1 cellular context compared by ENCODE assay signal in genomic region chr3:40523781-40524180, GRCh38.
TF ChIP-seq lines count a peak whose summit lies in the region.

No MANE protein-coding gene starts in this region.

TF ChIP-seq in K562, 482 proteins besides CTCF, POLR2A, EP300 and RAD21:
- no peak for TF ChIP-seq ARID1B (IDR thresholded peaks at IDR 0.05)
- TF ChIP-seq ZBTB8A (IDR thresholded peaks at IDR 0.05; ENCODE audit: partially characterized antibody) = no peak
- TF ChIP-seq FUS (optimal IDR thresholded peaks at IDR 0.05; ENCODE audit: low read depth, low read length) = no peak
- TF ChIP-seq, protein P1, sequence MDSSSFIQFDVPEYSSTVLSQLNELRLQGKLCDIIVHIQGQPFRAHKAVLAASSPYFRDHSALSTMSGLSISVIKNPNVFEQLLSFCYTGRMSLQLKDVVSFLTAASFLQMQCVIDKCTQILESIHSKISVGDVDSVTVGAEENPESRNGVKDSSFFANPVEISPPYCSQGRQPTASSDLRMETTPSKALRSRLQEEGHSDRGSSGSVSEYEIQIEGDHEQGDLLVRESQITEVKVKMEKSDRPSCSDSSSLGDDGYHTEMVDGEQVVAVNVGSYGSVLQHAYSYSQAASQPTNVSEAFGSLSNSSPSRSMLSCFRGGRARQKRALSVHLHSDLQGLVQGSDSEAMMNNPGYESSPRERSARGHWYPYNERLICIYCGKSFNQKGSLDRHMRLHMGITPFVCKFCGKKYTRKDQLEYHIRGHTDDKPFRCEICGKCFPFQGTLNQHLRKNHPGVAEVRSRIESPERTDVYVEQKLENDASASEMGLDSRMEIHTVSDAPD (CRISPR knock-in tag; IDR thresholded peaks at IDR 0.05) = no peak
- TF ChIP-seq, protein P2, sequence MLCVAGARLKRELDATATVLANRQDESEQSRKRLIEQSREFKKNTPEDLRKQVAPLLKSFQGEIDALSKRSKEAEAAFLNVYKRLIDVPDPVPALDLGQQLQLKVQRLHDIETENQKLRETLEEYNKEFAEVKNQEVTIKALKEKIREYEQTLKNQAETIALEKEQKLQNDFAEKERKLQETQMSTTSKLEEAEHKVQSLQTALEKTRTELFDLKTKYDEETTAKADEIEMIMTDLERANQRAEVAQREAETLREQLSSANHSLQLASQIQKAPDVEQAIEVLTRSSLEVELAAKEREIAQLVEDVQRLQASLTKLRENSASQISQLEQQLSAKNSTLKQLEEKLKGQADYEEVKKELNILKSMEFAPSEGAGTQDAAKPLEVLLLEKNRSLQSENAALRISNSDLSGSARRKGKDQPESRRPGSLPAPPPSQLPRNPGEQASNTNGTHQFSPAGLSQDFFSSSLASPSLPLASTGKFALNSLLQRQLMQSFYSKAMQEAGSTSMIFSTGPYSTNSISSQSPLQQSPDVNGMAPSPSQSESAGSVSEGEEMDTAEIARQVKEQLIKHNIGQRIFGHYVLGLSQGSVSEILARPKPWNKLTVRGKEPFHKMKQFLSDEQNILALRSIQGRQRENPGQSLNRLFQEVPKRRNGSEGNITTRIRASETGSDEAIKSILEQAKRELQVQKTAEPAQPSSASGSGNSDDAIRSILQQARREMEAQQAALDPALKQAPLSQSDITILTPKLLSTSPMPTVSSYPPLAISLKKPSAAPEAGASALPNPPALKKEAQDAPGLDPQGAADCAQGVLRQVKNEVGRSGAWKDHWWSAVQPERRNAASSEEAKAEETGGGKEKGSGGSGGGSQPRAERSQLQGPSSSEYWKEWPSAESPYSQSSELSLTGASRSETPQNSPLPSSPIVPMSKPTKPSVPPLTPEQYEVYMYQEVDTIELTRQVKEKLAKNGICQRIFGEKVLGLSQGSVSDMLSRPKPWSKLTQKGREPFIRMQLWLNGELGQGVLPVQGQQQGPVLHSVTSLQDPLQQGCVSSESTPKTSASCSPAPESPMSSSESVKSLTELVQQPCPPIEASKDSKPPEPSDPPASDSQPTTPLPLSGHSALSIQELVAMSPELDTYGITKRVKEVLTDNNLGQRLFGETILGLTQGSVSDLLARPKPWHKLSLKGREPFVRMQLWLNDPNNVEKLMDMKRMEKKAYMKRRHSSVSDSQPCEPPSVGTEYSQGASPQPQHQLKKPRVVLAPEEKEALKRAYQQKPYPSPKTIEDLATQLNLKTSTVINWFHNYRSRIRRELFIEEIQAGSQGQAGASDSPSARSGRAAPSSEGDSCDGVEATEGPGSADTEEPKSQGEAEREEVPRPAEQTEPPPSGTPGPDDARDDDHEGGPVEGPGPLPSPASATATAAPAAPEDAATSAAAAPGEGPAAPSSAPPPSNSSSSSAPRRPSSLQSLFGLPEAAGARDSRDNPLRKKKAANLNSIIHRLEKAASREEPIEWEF (CRISPR knock-in tag; IDR thresholded peaks at IDR 0.05) = no peak
- no peak for TF ChIP-seq EP400 (IDR thresholded peaks at IDR 0.05)
- no peak for TF ChIP-seq PHF8 (IDR thresholded peaks at IDR 0.05; ENCODE audit: borderline replicate concordance, low read length)
- TF ChIP-seq CLOCK (CRISPR knock-in tag; IDR thresholded peaks at IDR 0.05; ENCODE audit: borderline replicate concordance) = no peak
- TF ChIP-seq ZNF347 (CRISPR knock-in tag; IDR thresholded peaks at IDR 0.05; ENCODE audit: low read depth) = no peak
- TF ChIP-seq SMAD3 (CRISPR knock-in tag; conservative IDR thresholded peaks at IDR 0.05) = no peak
- no peak for TF ChIP-seq TAF7 (tag; IDR thresholded peaks at IDR 0.05)
- TF ChIP-seq ELK1 (CRISPR knock-in tag; IDR thresholded peaks at IDR 0.05) = no peak
- no peak for TF ChIP-seq STAT5B (CRISPR knock-in tag; IDR thresholded peaks at IDR 0.05)
- TF ChIP-seq CREM (IDR thresholded peaks at IDR 0.05; ENCODE audit: low read depth) = no peak
- TF ChIP-seq, protein P3, sequence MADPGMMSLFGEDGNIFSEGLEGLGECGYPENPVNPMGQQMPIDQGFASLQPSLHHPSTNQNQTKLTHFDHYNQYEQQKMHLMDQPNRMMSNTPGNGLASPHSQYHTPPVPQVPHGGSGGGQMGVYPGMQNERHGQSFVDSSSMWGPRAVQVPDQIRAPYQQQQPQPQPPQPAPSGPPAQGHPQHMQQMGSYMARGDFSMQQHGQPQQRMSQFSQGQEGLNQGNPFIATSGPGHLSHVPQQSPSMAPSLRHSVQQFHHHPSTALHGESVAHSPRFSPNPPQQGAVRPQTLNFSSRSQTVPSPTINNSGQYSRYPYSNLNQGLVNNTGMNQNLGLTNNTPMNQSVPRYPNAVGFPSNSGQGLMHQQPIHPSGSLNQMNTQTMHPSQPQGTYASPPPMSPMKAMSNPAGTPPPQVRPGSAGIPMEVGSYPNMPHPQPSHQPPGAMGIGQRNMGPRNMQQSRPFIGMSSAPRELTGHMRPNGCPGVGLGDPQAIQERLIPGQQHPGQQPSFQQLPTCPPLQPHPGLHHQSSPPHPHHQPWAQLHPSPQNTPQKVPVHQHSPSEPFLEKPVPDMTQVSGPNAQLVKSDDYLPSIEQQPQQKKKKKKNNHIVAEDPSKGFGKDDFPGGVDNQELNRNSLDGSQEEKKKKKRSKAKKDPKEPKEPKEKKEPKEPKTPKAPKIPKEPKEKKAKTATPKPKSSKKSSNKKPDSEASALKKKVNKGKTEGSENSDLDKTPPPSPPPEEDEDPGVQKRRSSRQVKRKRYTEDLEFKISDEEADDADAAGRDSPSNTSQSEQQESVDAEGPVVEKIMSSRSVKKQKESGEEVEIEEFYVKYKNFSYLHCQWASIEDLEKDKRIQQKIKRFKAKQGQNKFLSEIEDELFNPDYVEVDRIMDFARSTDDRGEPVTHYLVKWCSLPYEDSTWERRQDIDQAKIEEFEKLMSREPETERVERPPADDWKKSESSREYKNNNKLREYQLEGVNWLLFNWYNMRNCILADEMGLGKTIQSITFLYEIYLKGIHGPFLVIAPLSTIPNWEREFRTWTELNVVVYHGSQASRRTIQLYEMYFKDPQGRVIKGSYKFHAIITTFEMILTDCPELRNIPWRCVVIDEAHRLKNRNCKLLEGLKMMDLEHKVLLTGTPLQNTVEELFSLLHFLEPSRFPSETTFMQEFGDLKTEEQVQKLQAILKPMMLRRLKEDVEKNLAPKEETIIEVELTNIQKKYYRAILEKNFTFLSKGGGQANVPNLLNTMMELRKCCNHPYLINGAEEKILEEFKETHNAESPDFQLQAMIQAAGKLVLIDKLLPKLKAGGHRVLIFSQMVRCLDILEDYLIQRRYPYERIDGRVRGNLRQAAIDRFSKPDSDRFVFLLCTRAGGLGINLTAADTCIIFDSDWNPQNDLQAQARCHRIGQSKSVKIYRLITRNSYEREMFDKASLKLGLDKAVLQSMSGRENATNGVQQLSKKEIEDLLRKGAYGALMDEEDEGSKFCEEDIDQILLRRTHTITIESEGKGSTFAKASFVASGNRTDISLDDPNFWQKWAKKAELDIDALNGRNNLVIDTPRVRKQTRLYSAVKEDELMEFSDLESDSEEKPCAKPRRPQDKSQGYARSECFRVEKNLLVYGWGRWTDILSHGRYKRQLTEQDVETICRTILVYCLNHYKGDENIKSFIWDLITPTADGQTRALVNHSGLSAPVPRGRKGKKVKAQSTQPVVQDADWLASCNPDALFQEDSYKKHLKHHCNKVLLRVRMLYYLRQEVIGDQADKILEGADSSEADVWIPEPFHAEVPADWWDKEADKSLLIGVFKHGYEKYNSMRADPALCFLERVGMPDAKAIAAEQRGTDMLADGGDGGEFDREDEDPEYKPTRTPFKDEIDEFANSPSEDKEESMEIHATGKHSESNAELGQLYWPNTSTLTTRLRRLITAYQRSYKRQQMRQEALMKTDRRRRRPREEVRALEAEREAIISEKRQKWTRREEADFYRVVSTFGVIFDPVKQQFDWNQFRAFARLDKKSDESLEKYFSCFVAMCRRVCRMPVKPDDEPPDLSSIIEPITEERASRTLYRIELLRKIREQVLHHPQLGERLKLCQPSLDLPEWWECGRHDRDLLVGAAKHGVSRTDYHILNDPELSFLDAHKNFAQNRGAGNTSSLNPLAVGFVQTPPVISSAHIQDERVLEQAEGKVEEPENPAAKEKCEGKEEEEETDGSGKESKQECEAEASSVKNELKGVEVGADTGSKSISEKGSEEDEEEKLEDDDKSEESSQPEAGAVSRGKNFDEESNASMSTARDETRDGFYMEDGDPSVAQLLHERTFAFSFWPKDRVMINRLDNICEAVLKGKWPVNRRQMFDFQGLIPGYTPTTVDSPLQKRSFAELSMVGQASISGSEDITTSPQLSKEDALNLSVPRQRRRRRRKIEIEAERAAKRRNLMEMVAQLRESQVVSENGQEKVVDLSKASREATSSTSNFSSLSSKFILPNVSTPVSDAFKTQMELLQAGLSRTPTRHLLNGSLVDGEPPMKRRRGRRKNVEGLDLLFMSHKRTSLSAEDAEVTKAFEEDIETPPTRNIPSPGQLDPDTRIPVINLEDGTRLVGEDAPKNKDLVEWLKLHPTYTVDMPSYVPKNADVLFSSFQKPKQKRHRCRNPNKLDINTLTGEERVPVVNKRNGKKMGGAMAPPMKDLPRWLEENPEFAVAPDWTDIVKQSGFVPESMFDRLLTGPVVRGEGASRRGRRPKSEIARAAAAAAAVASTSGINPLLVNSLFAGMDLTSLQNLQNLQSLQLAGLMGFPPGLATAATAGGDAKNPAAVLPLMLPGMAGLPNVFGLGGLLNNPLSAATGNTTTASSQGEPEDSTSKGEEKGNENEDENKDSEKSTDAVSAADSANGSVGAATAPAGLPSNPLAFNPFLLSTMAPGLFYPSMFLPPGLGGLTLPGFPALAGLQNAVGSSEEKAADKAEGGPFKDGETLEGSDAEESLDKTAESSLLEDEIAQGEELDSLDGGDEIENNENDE (IDR thresholded peaks at IDR 0.05; ENCODE audit: low read depth, low read length) = no peak
- TF ChIP-seq PHF21A (IDR thresholded peaks at IDR 0.05; ENCODE audit: borderline replicate concordance, low read depth) = no peak
- TF ChIP-seq ZBED1 (IDR thresholded peaks at IDR 0.05) = no peak
- no peak for TF ChIP-seq ZNF212 (CRISPR knock-in tag; IDR thresholded peaks at IDR 0.05)
- no peak for TF ChIP-seq PRMT5 (CRISPR knock-in tag; IDR thresholded peaks at IDR 0.05)
